In the genomic region with DNA sequence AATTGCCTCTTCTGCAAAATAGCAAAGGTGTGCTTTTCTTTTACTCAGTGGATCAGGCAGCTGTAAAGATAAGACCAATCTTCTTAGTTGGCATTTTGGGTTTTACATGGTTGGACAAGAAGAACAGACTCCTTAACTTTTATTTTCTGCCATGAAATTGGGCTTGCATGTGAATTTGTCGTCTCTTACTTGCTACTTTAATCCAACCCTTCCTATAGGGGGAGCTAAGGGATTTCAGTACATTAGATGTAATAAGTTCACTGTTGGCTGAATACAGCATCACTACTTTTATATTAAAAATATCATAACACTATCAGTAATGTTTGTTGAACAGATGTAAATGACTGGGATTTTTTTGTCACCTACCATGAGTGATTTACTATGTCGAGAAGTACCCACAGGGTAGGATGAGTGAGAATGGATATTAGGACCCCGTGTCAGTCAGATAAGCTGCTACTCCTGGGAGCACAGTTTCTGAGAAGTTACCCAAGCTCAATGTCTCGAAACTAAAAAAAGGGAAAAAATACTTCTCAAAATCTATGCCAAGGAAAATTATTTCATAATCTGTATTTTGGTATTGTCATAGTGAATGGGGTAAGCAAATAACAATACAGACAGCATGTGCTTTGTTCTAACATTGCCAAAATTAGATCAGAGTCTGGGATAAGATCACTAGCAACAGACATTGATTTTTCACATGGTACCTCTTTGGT, we compare ENCODE assay signal across 8 cellular contexts.
DNase-seq lines count a peak whose midpoint lies in the region; ATAC-seq and TF ChIP-seq lines count a peak whose summit lies in the region.

No MANE protein-coding gene starts in this region.

- H3K9ac ChIP-seq in DND-41 (ENCODE audit: low read depth, low read length) (no peak overlapping the region), mesendoderm (ENCODE audit: low read length) (no peak overlapping the region)

- H3K4me1 ChIP-seq in DND-41 (ENCODE audit: insufficient read depth, low read length), result peaks cover 9% of the 10 kb centered on the region
- H3K4me1 ChIP-seq in mesendoderm (ENCODE audit: control insufficient read depth, low read depth, low read length), result no peaks in the 10 kb centered on the region

- CTCF ChIA-PET in HEK293T (lab: Yijun Ruan, JAX), result interaction anchor here (0.6 to 0.8 kb wide), 4 partner anchors 9 to 248 kb away, joined by 3 to 5 read pairs (median 4); no protein-coding TSS in a partner anchor

- H3K36me3 ChIP-seq in DND-41 (ENCODE audit: insufficient read depth, low read length) (no peaks in the 10 kb centered on the region), mesendoderm (ENCODE audit: control insufficient read depth, insufficient read depth, low read length) (no peaks in the 10 kb centered on the region)

- no peak overlapping the region for H3K27ac Mint-ChIP-seq in chondrocyte (ENCODE audit: unreplicated experiment)

- no peaks in the 10 kb centered on the region for H3K36me3 Mint-ChIP-seq in chondrocyte (ENCODE audit: low read depth)

- no peak overlapping the region for H2BK120ac ChIP-seq in mesendoderm (ENCODE audit: low read depth, low read length)

- no peak overlapping the region for H3K4me3 Mint-ChIP-seq in chondrocyte (ENCODE audit: unreplicated experiment)

- no CpG with 5 or more reads among the region's 4 CpGs for WGBS in mesendoderm (ENCODE audit: extremely low coverage, insufficient coverage, low lambda C conversion rate)

- H3K27me3 ChIP-seq in DND-41 (ENCODE audit: insufficient read depth, low read length, poor library complexity) (no peaks in the 10 kb centered on the region), mesendoderm (ENCODE audit: insufficient read depth, low read length, poor library complexity) (no peaks in the 10 kb centered on the region)

- H4K5ac ChIP-seq in mesendoderm (ENCODE audit: low read length), result no peak overlapping the region

- H3K9me3 ChIP-seq in DND-41 (ENCODE audit: insufficient read depth, low read length, severe bottlenecking), result no peaks in the 10 kb centered on the region

- TF ChIP-seq CTCF in DND-41 (IDR thresholded peaks at IDR 0.05; ENCODE audit: borderline replicate concordance, extremely low read depth, low read length, poor library complexity, severe bottlenecking) (peak; percentile 18), LNCAP (IDR thresholded peaks at IDR 0.05) (peak; percentile 45; the same call in 1 of the 2 replicates), chondrocyte (IDR thresholded peaks at IDR 0.05) (peak; percentile 65)

- H3K4me1 Mint-ChIP-seq in chondrocyte (ENCODE audit: low read depth), result peaks cover 26% of the 10 kb centered on the region

- no peak overlapping the region for H3K18ac ChIP-seq in mesendoderm (ENCODE audit: low read length)

- H2BK15ac ChIP-seq in mesendoderm (replicated peaks; ENCODE audit: low read depth), result no peak overlapping the region

- no peak overlapping the region for H3K4me2 ChIP-seq in DND-41 (ENCODE audit: insufficient read depth, low read length)
- H3K4me2 ChIP-seq in mesendoderm (ENCODE audit: low read length), result no peak overlapping the region

- H3K27me3 Mint-ChIP-seq in chondrocyte (ENCODE audit: low read depth), result no peaks in the 10 kb centered on the region

- H3K4ac ChIP-seq in mesendoderm (ENCODE audit: low read depth, low read length), result no peak overlapping the region

- no peak overlapping the region for H3K56ac ChIP-seq in mesendoderm (ENCODE audit: low read length)

- no peak overlapping the region for H3K4me3 ChIP-seq in DND-41 (ENCODE audit: low read depth in 1 of 2, low read length in 2 of 2)
- H3K4me3 ChIP-seq in mesendoderm (ENCODE audit: low read length), result no peak overlapping the region

- H2AK5ac ChIP-seq in mesendoderm (ENCODE audit: low read length), result no peak overlapping the region

- H3K79me1 ChIP-seq in mesendoderm (ENCODE audit: low read length), result no peaks in the 10 kb centered on the region

- H4K8ac ChIP-seq in mesendoderm (ENCODE audit: low read depth, low read length), result no peak overlapping the region

- ATAC-seq in DND-41 (ENCODE audit: insufficient read depth, low read depth) (no peak), HG03432 (IDR thresholded peaks at IDR 0.05; ENCODE audit: unreplicated experiment) (no peak)

- H4K20me1 ChIP-seq in DND-41 (ENCODE audit: insufficient read depth, low read length), result no peaks in the 10 kb centered on the region

- H3K27ac ChIP-seq in DND-41 (ENCODE audit: low read length) (no peak overlapping the region), mesendoderm (ENCODE audit: low read depth, low read length) (no peak overlapping the region)

- H3K9me3 Mint-ChIP-seq in chondrocyte (ENCODE audit: low read depth), result no peaks in the 10 kb centered on the region

- H3K79me2 ChIP-seq in DND-41 (ENCODE audit: insufficient read depth, low read length) (no peaks in the 10 kb centered on the region), mesendoderm (ENCODE audit: control insufficient read depth, insufficient read depth, low read length) (no peaks in the 10 kb centered on the region)

- H2AFZ ChIP-seq in DND-41 (ENCODE audit: low read depth, low read length), result no peak overlapping the region

- no peak for DNase-seq in DND-41
- DNase-seq in chondrocyte (ENCODE audit: low spot score), result no peak
- peak; percentile 57 for DNase-seq in mesendoderm
- DNase-seq in HEK293T (ENCODE audit: extremely low spot score), result no peak
- DNase-seq in HuH-7 (ENCODE audit: low spot score), result no peak
- DNase-seq in stimulated activated CD4-positive, alpha-beta T cell treated with anti-CD3 and anti-CD28 coated beads, Interleukin-1b, Interleukin-23, amount 100 ng/mL, for 48 hours, result no peak

- POLR2A ChIA-PET in HEK293T (lab: Yijun Ruan, JAX), result no interaction called here

- no peak overlapping the region for H3K23ac ChIP-seq in mesendoderm (ENCODE audit: low read length)

- H2BK5ac ChIP-seq in mesendoderm (ENCODE audit: low read length), result no peak overlapping the region

TF ChIP-seq in HEK293T, 16 proteins besides CTCF, POLR2A, EP300 and RAD21:
- TF ChIP-seq FOXK2 (IDR thresholded peaks at IDR 0.05) (no peak), ZNF384 (IDR thresholded peaks at IDR 0.05) (no peak), TARDBP (IDR thresholded peaks at IDR 0.05) (no peak), SP1 (IDR thresholded peaks at IDR 0.05) (no peak), FOXM1 (IDR thresholded peaks at IDR 0.05; ENCODE audit: borderline replicate concordance) (no peak), L3MBTL2 (conservative IDR thresholded peaks at IDR 0.05) (no peak)
- TF ChIP-seq, protein P1, sequence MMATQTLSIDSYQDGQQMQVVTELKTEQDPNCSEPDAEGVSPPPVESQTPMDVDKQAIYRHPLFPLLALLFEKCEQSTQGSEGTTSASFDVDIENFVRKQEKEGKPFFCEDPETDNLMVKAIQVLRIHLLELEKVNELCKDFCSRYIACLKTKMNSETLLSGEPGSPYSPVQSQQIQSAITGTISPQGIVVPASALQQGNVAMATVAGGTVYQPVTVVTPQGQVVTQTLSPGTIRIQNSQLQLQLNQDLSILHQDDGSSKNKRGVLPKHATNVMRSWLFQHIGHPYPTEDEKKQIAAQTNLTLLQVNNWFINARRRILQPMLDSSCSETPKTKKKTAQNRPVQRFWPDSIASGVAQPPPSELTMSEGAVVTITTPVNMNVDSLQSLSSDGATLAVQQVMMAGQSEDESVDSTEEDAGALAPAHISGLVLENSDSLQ (IDR thresholded peaks at IDR 0.05), result no peak
